ENCODE assay signal across 8 cellular contexts in genomic region chr12:2336409-2336829, GRCh38.
DNase-seq lines count a peak whose midpoint lies in the region; ATAC-seq and TF ChIP-seq lines count a peak whose summit lies in the region.

No MANE protein-coding gene starts in this region.

- no peaks in the 10 kb centered on the region for H3K36me3 ChIP-seq in left ventricle myocardium inferior
- no peaks in the 10 kb centered on the region for H3K36me3 ChIP-seq in thyroid gland

- H3K27me3 ChIP-seq in left ventricle myocardium inferior (ENCODE audit: low read depth) (no peaks in the 10 kb centered on the region), thyroid gland (no peaks in the 10 kb centered on the region)

- H3K27ac ChIP-seq in left ventricle myocardium inferior (replicated peaks): peak overlapping the region; percentile 86
- H3K27ac ChIP-seq in thyroid gland: peak overlapping the region in 2 of 3 donors; percentile 5 to 81

- 40 to 48% methylated on average over 5 of the region's 5 CpGs for WGBS in thyroid gland, 2 donors

- no peak for TF ChIP-seq POLR2A in thyroid gland (IDR thresholded peaks at IDR 0.05)

- H3K4me3 ChIP-seq in left ventricle myocardium inferior (peak overlapping the region; percentile 34), thyroid gland (replicated peaks in 1 of 3) (no peak overlapping the region)

- H3K9me3 ChIP-seq in left ventricle myocardium inferior (replicated peaks) (no peaks in the 10 kb centered on the region), thyroid gland (no peaks in the 10 kb centered on the region)

- TF ChIP-seq CTCF in left ventricle myocardium inferior (IDR thresholded peaks at IDR 0.05; ENCODE audit: borderline replicate concordance): no peak
- TF ChIP-seq CTCF in thyroid gland (IDR thresholded peaks at IDR 0.05): no peak

- peaks cover 99% of the 10 kb centered on the region for H3K4me1 ChIP-seq in left ventricle myocardium inferior
- H3K4me1 ChIP-seq in thyroid gland: peaks cover 16 to 29% of the 10 kb centered on the region in 2 donors

- peak; percentile 28 for DNase-seq in 8988T
- DNase-seq in SW480 (ENCODE audit: low spot score): peak; percentile 98
- DNase-seq in left ventricle myocardium inferior: no peak
- peak in 1 of 2 donors; percentile 47 for DNase-seq in thyroid gland
- DNase-seq in stimulated activated naive CD4-positive, alpha-beta T cell treated with Interleukin-2 at 50 U/mL for 16 hours (lab: John Stamatoyannopoulos, UW): no peak
- no peak for DNase-seq in NCI-H82 (lab: John Stamatoyannopoulos, UW)

- ATAC-seq in GM18870 (IDR thresholded peaks at IDR 0.05; ENCODE audit: unreplicated experiment) (peak; percentile 91), HG03159 (IDR thresholded peaks at IDR 0.05; ENCODE audit: unreplicated experiment) (peak; percentile 79)

- intact Hi-C loops in left ventricle myocardium inferior (cut with micrococcal nuclease): no loop called here
- intact Hi-C loops in thyroid gland (cut with DNase I): no loop called here

Comparison
In these comparisons a context has a peak if more than half of its experiments do, and no peak if none do; other contexts are left out.
1. DNase-seq: peak in 8988T (single experiment) and SW480 (single experiment); none in left ventricle myocardium inferior (single experiment), stimulated activated naive CD4-positive, alpha-beta T cell treated with Interleukin-2 at 50 U/mL for 16 hours (single experiment) and NCI-H82 (single experiment).